In genomic region chr1:231734417-231734816, GRCh38 we compare ENCODE assay signal across 23 cellular contexts.
DNase-seq lines count a peak whose midpoint lies in the region; ATAC-seq, FAIRE-seq and TF ChIP-seq lines count a peak whose summit lies in the region.
"Had no signal": no experiment of that assay in that cellular context is flagged by ENCODE, and none has a peak within 500 bp of the region (broad histone marks: within the 10 kb centered on the region; RNA-seq: fewer than 3 reads in every experiment).

No MANE protein-coding gene starts in this region.

- no peaks in the 10 kb centered on the region for H3K79me2 ChIP-seq in GM23248 (ENCODE audit: insufficient read depth)

- POLR2A ChIA-PET in A549 (lab: Yijun Ruan, JAX): no interaction called here

- H3K4me3 ChIP-seq in A549 (no peak overlapping the region), AG10803 (ENCODE audit: low read length) (no peak overlapping the region), bronchial epithelial cell (ENCODE audit: low read depth, low read length) (no peak overlapping the region), vagina (no peak overlapping the region), GM23248 (no peak overlapping the region)
- H3K4me3 ChIP-seq: gastrocnemius medialis, suprapubic skin had no signal

- H3K36me3 ChIP-seq in bronchial epithelial cell (ENCODE audit: control insufficient read depth, insufficient read depth, low read length) (no peaks in the 10 kb centered on the region), vagina (no peaks in the 10 kb centered on the region), GM23248 (ENCODE audit: low read depth) (no peaks in the 10 kb centered on the region)
- H3K36me3 ChIP-seq: BE2C, gastrocnemius medialis, suprapubic skin, WERI-Rb-1 had no signal

- no peak for DNase-seq in A549 (ENCODE audit: low read depth in 1 of 2, low spot score in 1 of 2)
- peak; percentile 43 for DNase-seq in AG10803 (ENCODE audit: low read depth)
- peak; percentile 60 for DNase-seq in bronchial epithelial cell (ENCODE audit: low read depth)
- peak; percentile 37 for DNase-seq in medulla oblongata (ENCODE audit: extremely low spot score)
- no peak for DNase-seq in vagina (ENCODE audit: extremely low spot score in 2 of 2)
- no peak for DNase-seq in GM23248
- DNase-seq: amniotic stem cell; BE2C; effector memory CD8-positive, alpha-beta T cell; Kasumi-1; NCI-H1417 treated with DMSO at 0.1 percent for 48 hours; NCI-H2171; NCI-H526 treated with DMSO at 0.1 percent for 48 hours; nucleus accumbens; SHP77 treated with DMSO at 0.1 percent for 48 hours; stimulated activated CD4-positive, alpha-beta T cell treated with anti-CD3 and anti-CD28 coated beads, Interleukin-4, amount 100 ng/mL, for 4 hours; WERI-Rb-1 had no signal

- no peaks in the 10 kb centered on the region for H3K9me2 ChIP-seq in GM23248 (ENCODE audit: insufficient read depth)

- H3K9me3 ChIP-seq in A549 (no peaks in the 10 kb centered on the region), vagina (no peaks in the 10 kb centered on the region), GM23248 (ENCODE audit: low read depth) (no peaks in the 10 kb centered on the region)
- H3K9me3 ChIP-seq: BE2C, gastrocnemius medialis, suprapubic skin had no signal

- no peaks in the 10 kb centered on the region for H3K4me1 ChIP-seq in A549
- no peaks in the 10 kb centered on the region for H3K4me1 ChIP-seq in vagina
- no peaks in the 10 kb centered on the region for H3K4me1 ChIP-seq in GM23248 (ENCODE audit: insufficient read depth)
- H3K4me1 ChIP-seq: BE2C, gastrocnemius medialis, suprapubic skin had no signal

- no peaks in the 10 kb centered on the region for H4K20me1 ChIP-seq in GM23248 (ENCODE audit: insufficient read depth)

- TF ChIP-seq POLR2A in A549 (IDR thresholded peaks at IDR 0.05; ENCODE audit: low read length) (no peak), vagina (IDR thresholded peaks at IDR 0.05) (no peak)

- H3K4me2 ChIP-seq in A549: no peak overlapping the region
- H3K4me2 ChIP-seq in GM23248 (ENCODE audit: unreplicated experiment): no peak overlapping the region

- TF ChIP-seq EP300 in A549 (IDR thresholded peaks at IDR 0.05): no peak

- TF ChIP-seq CTCF in A549 (IDR thresholded peaks at IDR 0.05) (no peak), AG10803 (conservative IDR thresholded peaks at IDR 0.05; ENCODE audit: low read length) (no peak), bronchial epithelial cell (IDR thresholded peaks at IDR 0.05; ENCODE audit: insufficient read depth, low read length, severe bottlenecking) (no peak), vagina (IDR thresholded peaks at IDR 0.05) (no peak)

- CTCF ChIA-PET in A549 (lab: Yijun Ruan, JAX): no interaction called here

- no peak for TF ChIP-seq RAD21 in A549 (conservative IDR thresholded peaks at IDR 0.05 in 1 of 2, IDR thresholded peaks at IDR 0.05 in 1 of 2)

- H2AFZ ChIP-seq in GM23248: no peak overlapping the region

- WGBS in A549 (ENCODE audit: missing lambda C conversion rate): 84% methylated on average over 4 of the region's 4 CpGs
- 76 to 77% methylated on average over 4 of the region's 4 CpGs for WGBS in GM23248 (ENCODE audit: low coverage in 1 of 2, low lambda C conversion rate in 2 of 2, missing lambda C conversion rate in 2 of 2), 2 experiments

- H3K27me3 ChIP-seq in bronchial epithelial cell (ENCODE audit: control insufficient read depth, insufficient read depth, low read length): no peaks in the 10 kb centered on the region
- H3K27me3 ChIP-seq in vagina: no peaks in the 10 kb centered on the region
- no peaks in the 10 kb centered on the region for H3K27me3 ChIP-seq in GM23248 (replicated peaks; ENCODE audit: insufficient read depth)
- H3K27me3 ChIP-seq: BE2C, gastrocnemius medialis, suprapubic skin had no signal

- in situ Hi-C loops in GM23248 (cut with MboI): no loop called here

- intact Hi-C loops in vagina (cut with DNase I): no loop called here

- no peak overlapping the region for H3K9ac ChIP-seq in GM23248

- FAIRE-seq in A549 (lab: Jason Lieb, UNC) (no peak), bronchial epithelial cell (lab: Jason Lieb, UNC) (no peak)
- FAIRE-seq: GM19239 had no signal

- H3K27ac ChIP-seq in A549: no peak overlapping the region
- no peak overlapping the region for H3K27ac ChIP-seq in vagina
- no peak overlapping the region for H3K27ac ChIP-seq in GM23248
- H3K27ac ChIP-seq: gastrocnemius medialis, suprapubic skin, WERI-Rb-1 had no signal

- H3F3A ChIP-seq in GM23248 (ENCODE audit: insufficient read depth): no peaks in the 10 kb centered on the region

- no peak for ATAC-seq in A549
- ATAC-seq in GM21737 (IDR thresholded peaks at IDR 0.05; ENCODE audit: unreplicated experiment): no peak
- ATAC-seq: effector memory CD8-positive, alpha-beta T cell; gastrocnemius medialis; HCT116; left colon had no signal

TF ChIP-seq in A549, 52 proteins besides CTCF, POLR2A, EP300 and RAD21:
- TF ChIP-seq MAFK (IDR thresholded peaks at IDR 0.05; ENCODE audit: partially characterized antibody) (peak; percentile 83), HOXB5 (CRISPR knock-in tag; IDR thresholded peaks at IDR 0.05) (no peak), CEBPB (IDR thresholded peaks at IDR 0.05) (no peak)
TF ChIP-seq in A549: peak in this region for 1.

Comparison
In these comparisons a context has a peak if more than half of its experiments do, and no peak if none do; other contexts are left out.
1. DNase-seq: peak in AG10803 (single experiment), bronchial epithelial cell (single experiment) and medulla oblongata (single experiment); none in A549 (0 of 2), vagina (0 of 2) and GM23248 (single experiment).